In genomic region chr6:70289299-70289698, GRCh38 we compare ENCODE assay signal across 15 cellular contexts. TPM values are rescaled to one million over a fixed set of nuclear protein-coding genes. Genes with fewer than 3 reads are reported as not detected.
A peak's percentile ranks its signal among the peaks of the same experiment; 100 is the strongest.
DNase-seq lines count a peak whose midpoint lies in the region; ATAC-seq and TF ChIP-seq lines count a peak whose summit lies in the region.
"Had no signal": no experiment of that assay in that cellular context is flagged by ENCODE, and none has a peak within 500 bp of the region (broad histone marks: within the 10 kb centered on the region; RNA-seq: fewer than 3 reads in every experiment).

No MANE protein-coding gene starts in this region.

- no peaks in the 10 kb centered on the region for H3K4me1 Mint-ChIP-seq in Calu3 (ENCODE audit: low read depth, unreplicated experiment)

- no peak overlapping the region for H3K27ac ChIP-seq in liver (ENCODE audit: low read depth in 1 of 2, low read length in 2 of 2)
- no peak overlapping the region for H3K27ac ChIP-seq in sigmoid colon
- H3K27ac ChIP-seq: KMS-11, stomach had no signal

- H3K4me1 ChIP-seq in liver (ENCODE audit: control insufficient read depth in 4 of 4, insufficient read depth in 4 of 4, low read length in 3 of 4) (no peaks in the 10 kb centered on the region), mucosa of descending colon (ENCODE audit: low read depth) (no peaks in the 10 kb centered on the region), sigmoid colon (no peaks in the 10 kb centered on the region)
- H3K4me1 ChIP-seq: stomach had no signal

- H3K27me3 ChIP-seq in liver (ENCODE audit: control insufficient read depth in 4 of 4, insufficient read depth in 4 of 4, low read length in 3 of 4) (peaks cover 0 to 15% (median 0%) of the 10 kb centered on the region in 4 donors), sigmoid colon (no peaks in the 10 kb centered on the region)
- H3K27me3 ChIP-seq: stomach had no signal

- H3K36me3 ChIP-seq in liver (ENCODE audit: control insufficient read depth in 4 of 4, insufficient read depth in 3 of 4, low read depth in 1 of 4, low read length in 3 of 4) = no peaks in the 10 kb centered on the region
- no peaks in the 10 kb centered on the region for H3K36me3 ChIP-seq in mucosa of descending colon (ENCODE audit: low read depth)
- no peaks in the 10 kb centered on the region for H3K36me3 ChIP-seq in sigmoid colon
- H3K36me3 ChIP-seq: stomach had no signal

- no peak for ATAC-seq in mucosa of descending colon
- ATAC-seq: activated CD8-positive, alpha-beta T cell treated with anti-CD3 and anti-CD28 coated beads for 36 hours had no signal

- no peak overlapping the region for H3K4me3 Mint-ChIP-seq in Calu3 (ENCODE audit: low read depth, unreplicated experiment)
- H3K4me3 Mint-ChIP-seq: activated CD8-positive, alpha-beta T cell treated with anti-CD3 and anti-CD28 coated beads for 36 hours had no signal

- peak; percentile 15 for DNase-seq in Calu3
- DNase-seq in HT-29 (ENCODE audit: low spot score) = peak; percentile 15
- no peak for DNase-seq in astrocyte of the spinal cord (ENCODE audit: low read depth, low spot score)
- no peak for DNase-seq in mucosa of descending colon
- DNase-seq in ecto neural progenitor cell (ENCODE audit: low spot score) = no peak
- no peak for DNase-seq in T-helper 2 cell
- DNase-seq in sigmoid colon = no peak
- DNase-seq: activated CD8-positive, alpha-beta T cell treated with anti-CD3 and anti-CD28 coated beads for 36 hours; activated naive CD4-positive, alpha-beta T cell treated with Interleukin-2 at 50 U/mL for 16 hours; NCI-H510A; stimulated activated CD4-positive, alpha-beta T cell treated with anti-CD3 and anti-CD28 coated beads, Interleukin-2, amount 100 ng/mL, for 48 hours; stomach had no signal

- peak in 1 of 2 donors; percentile 47 for TF ChIP-seq RAD21 in liver (IDR thresholded peaks at IDR 0.05)

- TF ChIP-seq POLR2A in sigmoid colon (IDR thresholded peaks at IDR 0.05) = no peak

- intact Hi-C loops in Calu3 (cut with micrococcal nuclease; ENCODE audit: unreplicated experiment) = loop anchor here (1.0 kb wide), 1 partner anchor 68 kb away; no protein-coding TSS in a partner anchor
- intact Hi-C loops in mucosa of descending colon (cut with DNase I, micrococcal nuclease) = loop anchor here in 1 of 2 donors (5.0 kb wide), 1 partner anchor 67 kb away; no protein-coding TSS in a partner anchor
- intact Hi-C loops in sigmoid colon (cut with DNase I) = no loop called here

- H3K9ac ChIP-seq in liver (ENCODE audit: low read depth in 1 of 2, low read length in 2 of 2) = no peak overlapping the region
- H3K9ac ChIP-seq: KMS-11 had no signal

- WGBS in liver = 19% methylated on average over 2 of the region's 2 CpGs
- WGBS in sigmoid colon, 2 donors = 35 to 47% methylated on average over 2 of the region's 2 CpGs

- no peak for TF ChIP-seq EP300 in sigmoid colon (IDR thresholded peaks at IDR 0.05)

- H3K9me3 Mint-ChIP-seq in Calu3 (ENCODE audit: low read depth, unreplicated experiment) = no peaks in the 10 kb centered on the region
- H3K9me3 Mint-ChIP-seq: activated CD8-positive, alpha-beta T cell treated with anti-CD3 and anti-CD28 coated beads for 36 hours had no signal

- H3K27ac Mint-ChIP-seq in Calu3 (ENCODE audit: unreplicated experiment) = no peak overlapping the region
- H3K27ac Mint-ChIP-seq: activated CD8-positive, alpha-beta T cell treated with anti-CD3 and anti-CD28 coated beads for 36 hours had no signal

- H3K27me3 Mint-ChIP-seq in Calu3 (ENCODE audit: unreplicated experiment) = peaks cover 26% of the 10 kb centered on the region

- H3K4me3 ChIP-seq in astrocyte of the spinal cord (ENCODE audit: low read depth, low read length) (no peak overlapping the region), liver (ENCODE audit: low read depth in 1 of 3, low read length in 3 of 3) (no peak overlapping the region), mucosa of descending colon (no peak overlapping the region), sigmoid colon (no peak overlapping the region)
- H3K4me3 ChIP-seq: stomach had no signal

- BruUV-seq in Calu3 (replicated peaks; lab: Mats Ljungman, UMichigan) = no TSS peak

- CTCF ChIA-PET in Calu3 (lab: Charles Lee) = interaction anchor here (0.5 to 1.8 kb wide), 2 partner anchors 20 to 68 kb away, joined by 4 to 37 read pairs; no protein-coding TSS in a partner anchor

- TF ChIP-seq CTCF in Calu3 (IDR thresholded peaks at IDR 0.05; ENCODE audit: unreplicated experiment) (peak; percentile 14), astrocyte of the spinal cord (IDR thresholded peaks at IDR 0.05; ENCODE audit: low read depth, low read length) (peak; percentile 26), liver (IDR thresholded peaks at IDR 0.05; ENCODE audit: low read depth, low read length, missing input control) (peak; percentile 20), mucosa of descending colon (IDR thresholded peaks at IDR 0.05) (no peak), sigmoid colon (IDR thresholded peaks at IDR 0.05) (no peak)

- H3K36me3 Mint-ChIP-seq in Calu3 (ENCODE audit: insufficient read depth, unreplicated experiment) = no peaks in the 10 kb centered on the region

- in situ Hi-C loops in astrocyte of the spinal cord (cut with HindIII; ENCODE audit: low sequenced_read_pairs) = no loop called here

- H3K9me3 ChIP-seq in liver (ENCODE audit: control insufficient read depth in 4 of 4, low read length in 3 of 4) (no peaks in the 10 kb centered on the region), mucosa of descending colon (no peaks in the 10 kb centered on the region), sigmoid colon (no peaks in the 10 kb centered on the region)
- H3K9me3 ChIP-seq: stomach had no signal

TF ChIP-seq in liver, 16 proteins besides CTCF, POLR2A, EP300 and RAD21:
- TF ChIP-seq EGR1 (IDR thresholded peaks at IDR 0.05; ENCODE audit: low read depth in 2 of 2) (no peak), YY1 (IDR thresholded peaks at IDR 0.05) (no peak), GABPA (IDR thresholded peaks at IDR 0.05 in 1 of 2, conservative IDR thresholded peaks at IDR 0.05 in 1 of 2) (no peak), SP1 (IDR thresholded peaks at IDR 0.05) (no peak), FOXA1 (IDR thresholded peaks at IDR 0.05) (no peak), NR2F2 (IDR thresholded peaks at IDR 0.05) (no peak), MAX (IDR thresholded peaks at IDR 0.05) (no peak), TAF1 (conservative IDR thresholded peaks at IDR 0.05) (no peak)

RNA-seq across cellular contexts. Expression of gene COL9A1, which starts 13.6 kb away (rescaled TPM):
- total RNA-seq in Calu3 (2022) = not detected in 2 replicates
- total RNA-seq in HT-29 (2014; rRNA removed; shearing (Covaris generic)) = not detected in 2 replicates
- total RNA-seq in liver = 1 to 10 TPM in 1 of 2 donors, not detected in 1; 1.4 TPM
- polyA plus RNA-seq in liver = under 1 TPM in 1 of 2 donors, not detected in 1; 0.01 TPM
- total RNA-seq in mucosa of descending colon = 1 to 10 TPM in 1 of 3 donors, under 1 TPM in 2; 0.32 to 1.8 (median 0.96) TPM
- 1 to 10 TPM in 1 of 4 donors, under 1 TPM in 1, not detected in 2; 0.28 to 1.1 TPM for total RNA-seq in sigmoid colon
- under 1 TPM; 0.46 to 0.60 (median 0.52) TPM for polyA plus RNA-seq in sigmoid colon
- total RNA-seq: activated CD8-positive, alpha-beta T cell treated with anti-CD3 and anti-CD28 coated beads for 36 hours had no signal
- polyA plus RNA-seq: keratinocyte had no signal

Comparison
In these comparisons a context has a peak if more than half of its experiments do, and no peak if none do; other contexts are left out.
1. DNase-seq: peak in Calu3 (single experiment) and HT-29 (single experiment); none in astrocyte of the spinal cord (single experiment), mucosa of descending colon (0 of 3), ecto neural progenitor cell (single experiment), T-helper 2 cell (0 of 5) and sigmoid colon (single experiment).
2. CTCF ChIP-seq: peak in Calu3 (single experiment), astrocyte of the spinal cord (single experiment) and liver (single experiment); none in mucosa of descending colon (single experiment) and sigmoid colon (0 of 4).